Comparison of ENCODE assay signal across 32 cellular contexts in genomic region chr3:161673845-161674244, GRCh38.
"Had no signal": no experiment of that assay in that cellular context is flagged by ENCODE, and none has a peak within 500 bp of the region (broad histone marks: within the 10 kb centered on the region; RNA-seq: fewer than 3 reads in every experiment).

No MANE protein-coding gene starts in this region.

- H3K9me3 Mint-ChIP-seq: activated CD4-positive, alpha-beta T cell treated with anti-CD3 and anti-CD28 coated beads, Interleukin-2, amount 10 ng/mL, durations not matched to agents 24 days and 14 days; activated naive CD4-positive, alpha-beta T cell treated with anti-CD3 and anti-CD28 coated beads, Interleukin-2, amount 10 ng/mL, durations not matched to agents 7 days and 5 days had no signal

- ATAC-seq: effector memory CD8-positive, alpha-beta T cell; gastrocnemius medialis; left cardiac atrium; pancreas; sciatic nerve; stimulated activated naive CD8-positive, alpha-beta T cell treated with anti-CD3 and anti-CD28 coated beads, Interleukin-15, Interleukin-2, amounts not matched to agents 100 U/mL and 50 U/mL, for 24 hours had no signal

- H3K9me3 ChIP-seq: gastrocnemius medialis, pancreas, prostate gland, testis had no signal

- H3K4me3 ChIP-seq: coronary artery, gastrocnemius medialis, pancreas, prostate gland, skin epidermis, testis, transverse colon had no signal

- H3K27me3 Mint-ChIP-seq: activated CD4-positive, alpha-beta memory T cell treated with anti-CD3 and anti-CD28 coated beads for 36 hours; activated CD4-positive, alpha-beta T cell treated with anti-CD3 and anti-CD28 coated beads, Interleukin-2, amount 10 ng/mL, durations not matched to agents 24 days and 14 days; activated naive CD4-positive, alpha-beta T cell treated with anti-CD3 and anti-CD28 coated beads, Interleukin-2, amount 10 ng/mL, durations not matched to agents 7 days and 5 days; activated naive CD8-positive, alpha-beta T cell treated with anti-CD3 and anti-CD28 coated beads, Interleukin-2, amount 10 ng/mL, durations not matched to agents 7 days and 5 days; effector memory CD8-positive, alpha-beta T cell; naive B cell had no signal

- H3K27me3 ChIP-seq: brain microvascular endothelial cell, gastrocnemius medialis, pancreas, testis, transverse colon had no signal

- H3K4me1 ChIP-seq: gastrocnemius medialis, pancreas, prostate gland, testis, transverse colon had no signal

- H3K27ac Mint-ChIP-seq: activated CD4-positive, alpha-beta memory T cell treated with anti-CD3 and anti-CD28 coated beads for 36 hours; activated CD4-positive, alpha-beta T cell treated with anti-CD3 and anti-CD28 coated beads, Interleukin-2, amount 10 ng/mL, durations not matched to agents 24 days and 14 days; activated naive CD4-positive, alpha-beta T cell treated with anti-CD3 and anti-CD28 coated beads, Interleukin-2, amount 10 ng/mL, durations not matched to agents 7 days and 5 days; activated naive CD8-positive, alpha-beta T cell treated with anti-CD3 and anti-CD28 coated beads, Interleukin-2, amount 10 ng/mL, durations not matched to agents 7 days and 5 days; effector memory CD8-positive, alpha-beta T cell; mesothelial cell of epicardium; naive B cell; nephron progenitor cell; T-helper 1 cell treated with Interleukin-12 subunit alpha and Interleukin-12 subunit beta and Interleukin-4 antibody, amounts not matched to agents 30 μg/mL and 1 μg/mL, for 36 hours had no signal

- H3K36me3 ChIP-seq: brain microvascular endothelial cell, gastrocnemius medialis, pancreas, prostate gland, transverse colon, WERI-Rb-1 had no signal

- DNase-seq: activated CD4-positive, alpha-beta memory T cell treated with anti-CD3 and anti-CD28 coated beads for 36 hours; activated CD4-positive, alpha-beta T cell treated with anti-CD3 and anti-CD28 coated beads, Interleukin-2, amount 10 ng/mL, durations not matched to agents 24 days and 14 days; activated CD4-positive, CD25-positive, alpha-beta regulatory T cell treated with anti-CD3 and anti-CD28 coated beads, Interleukin-2, amount 50 U/mL, for 72 hours; activated CD8-positive, alpha-beta memory T cell treated with anti-CD3 and anti-CD28 coated beads, Interleukin-2, amount 50 U/mL, for 4 hours; activated gamma-delta T cell; activated naive CD4-positive, alpha-beta T cell treated with anti-CD3 and anti-CD28 coated beads, Interleukin-2, amount 10 ng/mL, durations not matched to agents 7 days and 5 days; activated naive CD8-positive, alpha-beta T cell treated with anti-CD3 and anti-CD28 coated beads, Interleukin-2, amount 10 ng/mL, durations not matched to agents 7 days and 5 days; activated T-cell treated with anti-CD3 and anti-CD28 coated beads, Interleukin-2, amount 50 U/mL, for 1 hour; brain microvascular endothelial cell; effector memory CD8-positive, alpha-beta T cell; erythroblast; gastrocnemius medialis; glutamatergic neuron; left cardiac atrium; naive B cell; nephron progenitor cell; nucleus accumbens; pancreas; retina; stimulated activated CD4-positive, alpha-beta T cell treated with anti-CD3 and anti-CD28 coated beads, Interleukin-12 subunit alpha, Interleukin-12 subunit beta, amount 100 ng/mL, for 4 hours; stimulated activated CD4-positive, alpha-beta T cell treated with anti-CD3 and anti-CD28 coated beads, Interleukin-4, amount 100 ng/mL, for 1 hour; stimulated activated naive CD8-positive, alpha-beta T cell treated with anti-CD3 and anti-CD28 coated beads, Interleukin-15, Interleukin-2, amounts not matched to agents 100 U/mL and 50 U/mL, for 24 hours; T1000; testis; transverse colon; WERI-Rb-1 had no signal

- H3K4me3 Mint-ChIP-seq: activated CD4-positive, alpha-beta memory T cell treated with anti-CD3 and anti-CD28 coated beads for 36 hours; activated CD4-positive, alpha-beta T cell treated with anti-CD3 and anti-CD28 coated beads, Interleukin-2, amount 10 ng/mL, durations not matched to agents 24 days and 14 days; activated naive CD4-positive, alpha-beta T cell treated with anti-CD3 and anti-CD28 coated beads, Interleukin-2, amount 10 ng/mL, durations not matched to agents 7 days and 5 days; activated naive CD8-positive, alpha-beta T cell treated with anti-CD3 and anti-CD28 coated beads, Interleukin-2, amount 10 ng/mL, durations not matched to agents 7 days and 5 days; effector memory CD8-positive, alpha-beta T cell; mesothelial cell of epicardium; naive B cell; nephron progenitor cell; T-helper 1 cell treated with Interleukin-12 subunit alpha and Interleukin-12 subunit beta and Interleukin-4 antibody, amounts not matched to agents 30 μg/mL and 1 μg/mL, for 36 hours had no signal

- H3K4me1 Mint-ChIP-seq: activated CD4-positive, alpha-beta T cell treated with anti-CD3 and anti-CD28 coated beads, Interleukin-2, amount 10 ng/mL, durations not matched to agents 24 days and 14 days; activated naive CD4-positive, alpha-beta T cell treated with anti-CD3 and anti-CD28 coated beads, Interleukin-2, amount 10 ng/mL, durations not matched to agents 7 days and 5 days; activated naive CD8-positive, alpha-beta T cell treated with anti-CD3 and anti-CD28 coated beads, Interleukin-2, amount 10 ng/mL, durations not matched to agents 7 days and 5 days; naive B cell; nephron progenitor cell had no signal

- H3K27ac ChIP-seq: brain microvascular endothelial cell, coronary artery, gastrocnemius medialis, pancreas, prostate gland, skin epidermis, testis, transverse colon, WERI-Rb-1 had no signal

- H3K36me3 Mint-ChIP-seq: activated CD4-positive, alpha-beta memory T cell treated with anti-CD3 and anti-CD28 coated beads for 36 hours; activated naive CD4-positive, alpha-beta T cell treated with anti-CD3 and anti-CD28 coated beads, Interleukin-2, amount 10 ng/mL, durations not matched to agents 7 days and 5 days; activated naive CD8-positive, alpha-beta T cell treated with anti-CD3 and anti-CD28 coated beads, Interleukin-2, amount 10 ng/mL, durations not matched to agents 7 days and 5 days; naive B cell had no signal
